In the genomic region with DNA sequence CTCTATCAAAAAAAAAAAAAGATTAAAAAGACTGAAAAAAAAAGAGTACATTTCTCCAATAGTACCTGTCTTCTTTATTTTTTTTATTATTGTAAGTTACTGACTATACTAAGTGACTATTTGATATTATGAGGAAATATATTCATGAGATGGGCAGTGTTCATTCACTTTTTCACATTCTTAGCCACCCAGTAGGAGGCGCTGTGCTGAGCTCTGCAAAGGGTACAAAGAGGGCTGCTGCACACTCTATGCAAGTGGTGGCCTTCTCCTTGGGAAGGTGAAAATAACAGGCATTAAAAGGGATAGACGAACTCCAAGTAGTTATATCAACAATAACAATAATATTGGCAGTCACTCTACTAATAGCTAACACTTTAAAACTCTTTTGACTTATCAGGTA, we compare ENCODE assay signal across 11 cellular contexts.
A peak's percentile ranks its signal among the peaks of the same experiment; 100 is the strongest.
DNase-seq lines count a peak whose midpoint lies in the region; ATAC-seq, FAIRE-seq and TF ChIP-seq lines count a peak whose summit lies in the region.
"Had no signal": no experiment of that assay in that cellular context is flagged by ENCODE, and none has a peak within 500 bp of the region (broad histone marks: within the 10 kb centered on the region; RNA-seq: fewer than 3 reads in every experiment).

No MANE protein-coding gene starts in this region.

- H3K27me3 Mint-ChIP-seq in type B pancreatic cell, result peaks cover 4% of the 10 kb centered on the region
- H3K27me3 Mint-ChIP-seq: CD4-positive, CD25-positive, alpha-beta regulatory T cell had no signal

- CTCF ChIA-PET in K562 (lab: Yijun Ruan, JAX; ENCODE audit: low intra/inter-chr PET ratio), result no interaction called here

- H3K27ac ChIP-seq in K562 (ENCODE audit: extremely low read depth, low read depth, low read length), result no peak overlapping the region
- H3K27ac ChIP-seq in kidney (ENCODE audit: low read depth in 2 of 2, low read length in 2 of 2), result no peak overlapping the region

- H3K9ac ChIP-seq in K562 (ENCODE audit: insufficient read depth in 1 of 2, low read depth in 2 of 2, low read length in 2 of 2) (no peak overlapping the region), kidney (ENCODE audit: low read length in 2 of 2) (no peak overlapping the region)

- H3K79me2 ChIP-seq in K562 (ENCODE audit: control insufficient read depth, insufficient read depth, low read length), result no peaks in the 10 kb centered on the region

- peaks cover 8% of the 10 kb centered on the region for H3K9me3 Mint-ChIP-seq in type B pancreatic cell

- no peak overlapping the region for H3K27ac Mint-ChIP-seq in type B pancreatic cell
- H3K27ac Mint-ChIP-seq: CD4-positive, CD25-positive, alpha-beta regulatory T cell had no signal

- H3K4me1 Mint-ChIP-seq in type B pancreatic cell (ENCODE audit: unreplicated experiment), result peaks cover 5% of the 10 kb centered on the region
- H3K4me1 Mint-ChIP-seq: CD4-positive, CD25-positive, alpha-beta regulatory T cell had no signal

- no peak overlapping the region for H2AFZ ChIP-seq in K562 (ENCODE audit: low read depth, low read length)

- BruUV-seq in K562 (replicated peaks; lab: Mats Ljungman, UMichigan), result no TSS peak

- peak; percentile 49 for ATAC-seq in HG03025 (IDR thresholded peaks at IDR 0.05; ENCODE audit: low FRiP score, unreplicated experiment)
- ATAC-seq in K562, result no peak

- H3K36me3 Mint-ChIP-seq in type B pancreatic cell, result no peaks in the 10 kb centered on the region
- H3K36me3 Mint-ChIP-seq: CD4-positive, CD25-positive, alpha-beta regulatory T cell had no signal

- 3% methylated on average over 2 of the region's 2 CpGs for WGBS in K562 (ENCODE audit: insufficient coverage, low coverage, missing lambda C conversion rate)

- H3K4me3 Mint-ChIP-seq in type B pancreatic cell, result no peak overlapping the region
- H3K4me3 Mint-ChIP-seq: CD4-positive, CD25-positive, alpha-beta regulatory T cell had no signal

- no peaks in the 10 kb centered on the region for H3K9me1 ChIP-seq in K562 (ENCODE audit: control insufficient read depth, insufficient read depth, low read length)

- peak; percentile 5 for DNase-seq in stimulated activated CD4-positive, alpha-beta T cell treated with anti-CD3 and anti-CD28 coated beads, Interleukin-15, amount 100 ng/mL, for 24 hours
- DNase-seq in stimulated activated CD4-positive, alpha-beta T cell treated with anti-CD3 and anti-CD28 coated beads, Interleukin-4, amount 100 ng/mL, for 24 hours, result no peak
- DNase-seq in K562 (ENCODE audit: extremely low read depth in 1 of 4, low spot score in 3 of 4), result peak in 3 of 4 experiments; percentile 8 to 15 (median 8)
- no peak for DNase-seq in type B pancreatic cell (ENCODE audit: extremely low spot score, unreplicated experiment)
- no peak for DNase-seq in kidney
- DNase-seq in DMS114 treated with DMSO at 0.1 percent for 48 hours (lab: John Stamatoyannopoulos, UW; ENCODE audit: unreplicated experiment), result no peak
- no peak for DNase-seq in islet precursor cell

- no peaks in the 10 kb centered on the region for H3K27me3 ChIP-seq in K562 (ENCODE audit: control insufficient read depth in 2 of 2, insufficient read depth in 2 of 2, low read length in 2 of 2)

- TF ChIP-seq RAD21 in K562 (CRISPR knock-in tag; conservative IDR thresholded peaks at IDR 0.05 in 1 of 2, IDR thresholded peaks at IDR 0.05 in 1 of 2), result no peak

- H3K36me3 ChIP-seq in K562 (ENCODE audit: control insufficient read depth, insufficient read depth, low read length) (no peaks in the 10 kb centered on the region), kidney (ENCODE audit: control insufficient read depth in 1 of 2, insufficient read depth in 2 of 2, low read length in 2 of 2) (no peaks in the 10 kb centered on the region)

- H3K4me2 ChIP-seq in K562 (ENCODE audit: insufficient read depth, low read length), result no peak overlapping the region

- peak in 2 of 3 experiments; percentile 13 to 41; a peak in 1 of 6 replicates for TF ChIP-seq CTCF in K562 (IDR thresholded peaks at IDR 0.05 in 2 of 3, conservative IDR thresholded peaks at IDR 0.05 in 1 of 3; ENCODE audit: insufficient read depth in 2 of 3, low read depth in 1 of 3, low read length in 3 of 3)
- peak; percentile 67 for TF ChIP-seq CTCF in type B pancreatic cell (conservative IDR thresholded peaks at IDR 0.05)
- TF ChIP-seq CTCF in kidney (IDR thresholded peaks at IDR 0.05; ENCODE audit: borderline replicate concordance, extremely low read depth, insufficient read depth), result no peak

- POLR2A ChIA-PET in K562 (lab: Yijun Ruan, JAX), result no interaction called here

- H4K20me1 ChIP-seq in K562 (replicated peaks; ENCODE audit: control insufficient read depth, insufficient read depth, low read length), result no peaks in the 10 kb centered on the region

- FAIRE-seq in K562 (lab: Jason Lieb, UNC), result no peak
- no peak for FAIRE-seq in kidney (lab: Jason Lieb, UNC)
- FAIRE-seq: GM18507, islet of Langerhans had no signal

- H3K4me1 ChIP-seq in K562 (replicated peaks in 1 of 2; ENCODE audit: control insufficient read depth in 2 of 2, insufficient read depth in 2 of 2, low read length in 2 of 2) (no peaks in the 10 kb centered on the region), kidney (ENCODE audit: control insufficient read depth in 1 of 2, insufficient read depth in 1 of 2, low read depth in 1 of 2, low read length in 2 of 2) (peaks cover 0 to 10% of the 10 kb centered on the region in 2 donors)

- no peak for TF ChIP-seq EP300 in K562 (IDR thresholded peaks at IDR 0.05; ENCODE audit: low read length)

- H3K9me3 ChIP-seq in K562 (replicated peaks; ENCODE audit: control insufficient read depth, insufficient read depth, low read depth, low read length), result no peaks in the 10 kb centered on the region
- H3K9me3 ChIP-seq in kidney (ENCODE audit: control insufficient read depth in 1 of 2, low read length in 2 of 2), result no peaks in the 10 kb centered on the region

- in situ Hi-C loops in K562 (cut with MboI), result no loop called here

- intact Hi-C loops in K562 (cut with micrococcal nuclease) (no loop called here), kidney (cut with DNase I) (no loop called here)

- H3K4me3 ChIP-seq in K562, result no peak overlapping the region
- no peak overlapping the region for H3K4me3 ChIP-seq in kidney (ENCODE audit: low read length in 2 of 2)

- TF ChIP-seq POLR2A in K562 (conservative IDR thresholded peaks at IDR 0.05), result no peak

TF ChIP-seq in K562, 482 proteins besides CTCF, POLR2A, EP300 and RAD21:
- no peak for TF ChIP-seq CSDE1 (IDR thresholded peaks at IDR 0.05)
- no peak for TF ChIP-seq ZNF395 (CRISPR knock-in tag; IDR thresholded peaks at IDR 0.05)
- no peak for TF ChIP-seq RUNX1 (IDR thresholded peaks at IDR 0.05; ENCODE audit: low read depth)
- TF ChIP-seq ZNF41 (CRISPR knock-in tag; conservative IDR thresholded peaks at IDR 0.05), result no peak
- no peak for TF ChIP-seq ARHGAP35 (IDR thresholded peaks at IDR 0.05; ENCODE audit: partially characterized antibody)
- no peak for TF ChIP-seq KHSRP (IDR thresholded peaks at IDR 0.05)
- no peak for TF ChIP-seq ATF4 (CRISPR knock-in tag; IDR thresholded peaks at IDR 0.05)
- TF ChIP-seq HCFC1 (IDR thresholded peaks at IDR 0.05; ENCODE audit: low read depth, low read length), result no peak
- TF ChIP-seq TEAD1 (CRISPR knock-in tag; IDR thresholded peaks at IDR 0.05), result no peak
- no peak for TF ChIP-seq NR4A1 (CRISPR knock-in tag; IDR thresholded peaks at IDR 0.05)
- no peak for TF ChIP-seq NR4A1 (tag; IDR thresholded peaks at IDR 0.05)

Comparison
In these comparisons a context has a peak if more than half of its experiments do, and no peak if none do; other contexts are left out.
1. DNase-seq: peak in stimulated activated CD4-positive, alpha-beta T cell treated with anti-CD3 and anti-CD28 coated beads, Interleukin-15, amount 100 ng/mL, for 24 hours (single experiment) and K562 (3 of 4); none in stimulated activated CD4-positive, alpha-beta T cell treated with anti-CD3 and anti-CD28 coated beads, Interleukin-4, amount 100 ng/mL, for 24 hours (single experiment), type B pancreatic cell (single experiment), kidney (single experiment), DMS114 treated with DMSO at 0.1 percent for 48 hours (single experiment) and islet precursor cell (single experiment).